Comparison of ENCODE assay signal across 9 cellular contexts in the genomic region with DNA sequence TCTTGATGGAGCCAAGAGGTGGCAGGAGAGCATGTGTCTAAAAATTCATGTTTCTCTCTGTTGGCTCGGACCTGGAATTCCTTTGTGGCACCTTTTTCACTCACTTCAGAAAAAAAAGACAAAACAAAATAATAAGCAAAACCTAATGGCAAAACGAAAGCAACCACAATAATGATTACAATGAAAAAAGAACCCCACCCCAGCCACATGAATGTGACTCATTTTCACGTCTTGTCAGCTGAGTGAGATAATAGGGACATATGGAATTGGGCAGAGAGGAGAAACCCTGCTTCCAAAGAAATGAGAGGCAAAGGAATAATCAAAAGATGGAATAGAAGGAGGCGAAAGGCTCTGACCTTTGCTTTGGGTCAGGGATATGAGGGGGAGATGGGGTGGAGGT.
DNase-seq lines count a peak whose midpoint lies in the region; ATAC-seq and TF ChIP-seq lines count a peak whose summit lies in the region.
"Had no signal": no experiment of that assay in that cellular context is flagged by ENCODE, and none has a peak within 500 bp of the region (broad histone marks: within the 10 kb centered on the region; RNA-seq: fewer than 3 reads in every experiment).

No MANE protein-coding gene starts in this region.

- CTCF ChIA-PET in Caco-2 (lab: Charles Lee) = no interaction called here

- H3K27ac ChIP-seq in GM23338 (ENCODE audit: low read depth) = no peak overlapping the region
- H3K27ac ChIP-seq in mesenchymal stem cell (ENCODE audit: low read length, poor library complexity, severe bottlenecking) = no peak overlapping the region
- peak overlapping the region in 7 of 59 donors; percentile 5 to 56 (median 40) for H3K27ac ChIP-seq in dorsolateral prefrontal cortex
- H3K27ac ChIP-seq: BLaER1 had no signal

- H3K79me1 ChIP-seq in mesenchymal stem cell (replicated peaks; ENCODE audit: low read length, poor library complexity, severe bottlenecking) = no peaks in the 10 kb centered on the region

- H3K18ac ChIP-seq in mesenchymal stem cell (ENCODE audit: low read depth in 1 of 2, low read length in 2 of 2) = no peak overlapping the region

- H3F3A ChIP-seq in GM23338 (replicated peaks; ENCODE audit: low read depth) = no peaks in the 10 kb centered on the region

- POLR2A ChIA-PET in Caco-2 (lab: Charles Lee) = no interaction called here

- no peak overlapping the region for H2BK12ac ChIP-seq in mesenchymal stem cell (ENCODE audit: low read length in 2 of 2)

- H3K14ac ChIP-seq in mesenchymal stem cell (ENCODE audit: low read length in 2 of 2) = no peak overlapping the region

- H3K36me3 ChIP-seq in Caco-2 (ENCODE audit: control insufficient read depth, insufficient read depth, low read length) (no peaks in the 10 kb centered on the region), GM23338 (ENCODE audit: insufficient read depth) (no peaks in the 10 kb centered on the region), mesenchymal stem cell (ENCODE audit: control insufficient read depth in 1 of 2, insufficient read depth in 2 of 2, low read depth in 1 of 2, low read length in 2 of 2) (no peaks in the 10 kb centered on the region)
- H3K36me3 ChIP-seq: BLaER1 had no signal

- H4K20me1 ChIP-seq in GM23338 (replicated peaks; ENCODE audit: insufficient read depth) = no peaks in the 10 kb centered on the region
- H4K20me1 ChIP-seq: BLaER1 had no signal

- intact Hi-C loops in Caco-2 (cut with micrococcal nuclease; ENCODE audit: unreplicated experiment) (no loop called here), dorsolateral prefrontal cortex (cut with DNase I) (loop anchor here in 1 of 2 donors (5.0 kb wide), 1 partner anchor 272 kb away; no protein-coding TSS in a partner anchor)

- H3K4me3 ChIP-seq in Caco-2 (ENCODE audit: low read depth, low read length) (no peak overlapping the region), GM23338 (no peak overlapping the region), mesenchymal stem cell (ENCODE audit: insufficient read depth in 1 of 2, low read depth in 1 of 2, low read length in 2 of 2) (no peak overlapping the region), dorsolateral prefrontal cortex (no peak overlapping the region)
- H3K4me3 ChIP-seq: BLaER1 had no signal

- H2AFZ ChIP-seq in GM23338 (peak overlapping the region; percentile 98; the same call in 1 of the 2 replicates), mesenchymal stem cell (ENCODE audit: low read depth, low read length) (no peak overlapping the region)

- BruUV-seq in Caco-2 (replicated peaks; lab: Mats Ljungman, UMichigan) = no TSS peak

- no peak for DNase-seq in Caco-2
- DNase-seq in GM23338 (ENCODE audit: low spot score) = no peak
- peak; percentile 59 for DNase-seq in SW480 (ENCODE audit: low spot score)
- no peak for DNase-seq in mesenchymal stem cell
- DNase-seq in dorsolateral prefrontal cortex = no peak
- DNase-seq in activated naive CD4-positive, alpha-beta T cell (lab: John Stamatoyannopoulos, UW) = no peak
- DNase-seq: T-cell had no signal

- H3K27me3 Mint-ChIP-seq in Caco-2 (ENCODE audit: insufficient read depth, unreplicated experiment) (no peaks in the 10 kb centered on the region), GM23338 (ENCODE audit: insufficient read depth, low read depth, poor library complexity) (peaks cover 3% of the 10 kb centered on the region)

- peaks cover 11% of the 10 kb centered on the region for H3K9me3 Mint-ChIP-seq in Caco-2 (ENCODE audit: unreplicated experiment)
- no peaks in the 10 kb centered on the region for H3K9me3 Mint-ChIP-seq in GM23338
- H3K9me3 Mint-ChIP-seq: T-cell had no signal

- H3K23ac ChIP-seq in mesenchymal stem cell (ENCODE audit: low read length in 2 of 2) = no peak overlapping the region

- no peaks in the 10 kb centered on the region for H3K27me3 ChIP-seq in Caco-2 (replicated peaks; ENCODE audit: control insufficient read depth, insufficient read depth, low read length)
- no peaks in the 10 kb centered on the region for H3K27me3 ChIP-seq in GM23338 (ENCODE audit: insufficient read depth)
- H3K27me3 ChIP-seq in mesenchymal stem cell (ENCODE audit: control insufficient read depth in 1 of 2, insufficient read depth in 1 of 2, low read length in 2 of 2) = peaks cover 14 to 59% of the 10 kb centered on the region in 2 experiments
- no peaks in the 10 kb centered on the region for H3K27me3 ChIP-seq in dorsolateral prefrontal cortex
- H3K27me3 ChIP-seq: BLaER1 had no signal

- H3K4ac ChIP-seq in mesenchymal stem cell (ENCODE audit: low read depth in 1 of 2, low read length in 2 of 2) = no peak overlapping the region

- 0 out of 2 replicates have a peak, but pooled peaks cover 5% of the 10 kb centered on the region for H3K9me2 ChIP-seq in GM23338 (ENCODE audit: insufficient read depth)

- H2BK15ac ChIP-seq in mesenchymal stem cell (ENCODE audit: low read depth, poor library complexity, severe bottlenecking) = no peak overlapping the region

- peaks cover 44% of the 10 kb centered on the region for H3K4me1 Mint-ChIP-seq in Caco-2 (ENCODE audit: low read depth, unreplicated experiment)
- H3K4me1 Mint-ChIP-seq in GM23338 = 0 out of 3 replicates have a peak, but pooled peaks cover 2% of the 10 kb centered on the region
- H3K4me1 Mint-ChIP-seq: T-cell had no signal

- TF ChIP-seq CTCF in Caco-2 (IDR thresholded peaks at IDR 0.05; ENCODE audit: insufficient read depth in 1 of 2, low read depth in 1 of 2, low read length in 1 of 2, severe bottlenecking in 1 of 2, unreplicated experiment in 1 of 2) (no peak), GM23338 (conservative IDR thresholded peaks at IDR 0.05; ENCODE audit: low read depth in 2 of 2) (no peak), dorsolateral prefrontal cortex (IDR thresholded peaks at IDR 0.05 in 54 of 56, conservative IDR thresholded peaks at IDR 0.05 in 2 of 56; ENCODE audit: low read depth in 1 of 56, partially characterized antibody in 56 of 56) (no peak)

- peak overlapping the region; percentile 41 for H3K9ac ChIP-seq in mesenchymal stem cell (ENCODE audit: low read length)
- H3K9ac ChIP-seq: BLaER1 had no signal

- H3K4me1 ChIP-seq in Caco-2 (peaks cover 33% of the 10 kb centered on the region), GM23338 (ENCODE audit: insufficient read depth) (no peaks in the 10 kb centered on the region; the same call in 1 of the 2 replicates), mesenchymal stem cell (ENCODE audit: control insufficient read depth, insufficient read depth, low read depth, low read length) (no peaks in the 10 kb centered on the region)
- H3K4me1 ChIP-seq: BLaER1 had no signal

- no peak overlapping the region for H2BK120ac ChIP-seq in mesenchymal stem cell (ENCODE audit: low read depth, low read length)

- no peak overlapping the region for H4K8ac ChIP-seq in mesenchymal stem cell (ENCODE audit: low read length)

- ATAC-seq in GM23338 (no peak), esophagus mucosa (no peak)
- ATAC-seq: T-cell had no signal

- no peaks in the 10 kb centered on the region for H3K79me2 ChIP-seq in GM23338 (replicated peaks; ENCODE audit: insufficient read depth)

- H3K36me3 Mint-ChIP-seq in Caco-2 (ENCODE audit: insufficient read depth, unreplicated experiment) (peaks cover 6% of the 10 kb centered on the region), GM23338 (ENCODE audit: low read depth) (no peaks in the 10 kb centered on the region)
- H3K36me3 Mint-ChIP-seq: T-cell had no signal

- H3K27ac Mint-ChIP-seq in Caco-2 (ENCODE audit: unreplicated experiment) (peak overlapping the region; percentile 65), GM23338 (no peak overlapping the region)
- H3K27ac Mint-ChIP-seq: T-cell had no signal

- no peak overlapping the region for H2BK5ac ChIP-seq in mesenchymal stem cell (ENCODE audit: low read depth, low read length, poor library complexity, severe bottlenecking)

- H4K91ac ChIP-seq in mesenchymal stem cell (ENCODE audit: low read length) = no peak overlapping the region

- 66% methylated on average over 4 of the region's 4 CpGs for WGBS in mesenchymal stem cell

- H2AK5ac ChIP-seq in mesenchymal stem cell (ENCODE audit: low read length, severe bottlenecking) = no peak overlapping the region

- H3K4me3 Mint-ChIP-seq in Caco-2 (ENCODE audit: unreplicated experiment) (no peak overlapping the region), GM23338 (no peak overlapping the region)
- H3K4me3 Mint-ChIP-seq: T-cell had no signal

- H3K4me2 ChIP-seq in GM23338 (no peak overlapping the region), mesenchymal stem cell (ENCODE audit: low read length, poor library complexity, severe bottlenecking) (no peak overlapping the region)
- H3K4me2 ChIP-seq: BLaER1 had no signal

- no peaks in the 10 kb centered on the region for H3K9me3 ChIP-seq in Caco-2
- H3K9me3 ChIP-seq in mesenchymal stem cell (ENCODE audit: control insufficient read depth, low read length) = no peaks in the 10 kb centered on the region
- H3K9me3 ChIP-seq: BLaER1 had no signal

TF ChIP-seq in GM23338, 12 proteins besides CTCF, POLR2A, EP300 and RAD21 (continues in another document):
- TF ChIP-seq ZNF114 (CRISPR knock-in tag; IDR thresholded peaks at IDR 0.05) = no peak
- TF ChIP-seq, protein P1, sequence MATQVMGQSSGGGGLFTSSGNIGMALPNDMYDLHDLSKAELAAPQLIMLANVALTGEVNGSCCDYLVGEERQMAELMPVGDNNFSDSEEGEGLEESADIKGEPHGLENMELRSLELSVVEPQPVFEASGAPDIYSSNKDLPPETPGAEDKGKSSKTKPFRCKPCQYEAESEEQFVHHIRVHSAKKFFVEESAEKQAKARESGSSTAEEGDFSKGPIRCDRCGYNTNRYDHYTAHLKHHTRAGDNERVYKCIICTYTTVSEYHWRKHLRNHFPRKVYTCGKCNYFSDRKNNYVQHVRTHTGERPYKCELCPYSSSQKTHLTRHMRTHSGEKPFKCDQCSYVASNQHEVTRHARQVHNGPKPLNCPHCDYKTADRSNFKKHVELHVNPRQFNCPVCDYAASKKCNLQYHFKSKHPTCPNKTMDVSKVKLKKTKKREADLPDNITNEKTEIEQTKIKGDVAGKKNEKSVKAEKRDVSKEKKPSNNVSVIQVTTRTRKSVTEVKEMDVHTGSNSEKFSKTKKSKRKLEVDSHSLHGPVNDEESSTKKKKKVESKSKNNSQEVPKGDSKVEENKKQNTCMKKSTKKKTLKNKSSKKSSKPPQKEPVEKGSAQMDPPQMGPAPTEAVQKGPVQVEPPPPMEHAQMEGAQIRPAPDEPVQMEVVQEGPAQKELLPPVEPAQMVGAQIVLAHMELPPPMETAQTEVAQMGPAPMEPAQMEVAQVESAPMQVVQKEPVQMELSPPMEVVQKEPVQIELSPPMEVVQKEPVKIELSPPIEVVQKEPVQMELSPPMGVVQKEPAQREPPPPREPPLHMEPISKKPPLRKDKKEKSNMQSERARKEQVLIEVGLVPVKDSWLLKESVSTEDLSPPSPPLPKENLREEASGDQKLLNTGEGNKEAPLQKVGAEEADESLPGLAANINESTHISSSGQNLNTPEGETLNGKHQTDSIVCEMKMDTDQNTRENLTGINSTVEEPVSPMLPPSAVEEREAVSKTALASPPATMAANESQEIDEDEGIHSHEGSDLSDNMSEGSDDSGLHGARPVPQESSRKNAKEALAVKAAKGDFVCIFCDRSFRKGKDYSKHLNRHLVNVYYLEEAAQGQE (IDR thresholded peaks at IDR 0.05; ENCODE audit: unreplicated experiment) = no peak
